15 cellular contexts compared by ENCODE assay signal in the genomic region with DNA sequence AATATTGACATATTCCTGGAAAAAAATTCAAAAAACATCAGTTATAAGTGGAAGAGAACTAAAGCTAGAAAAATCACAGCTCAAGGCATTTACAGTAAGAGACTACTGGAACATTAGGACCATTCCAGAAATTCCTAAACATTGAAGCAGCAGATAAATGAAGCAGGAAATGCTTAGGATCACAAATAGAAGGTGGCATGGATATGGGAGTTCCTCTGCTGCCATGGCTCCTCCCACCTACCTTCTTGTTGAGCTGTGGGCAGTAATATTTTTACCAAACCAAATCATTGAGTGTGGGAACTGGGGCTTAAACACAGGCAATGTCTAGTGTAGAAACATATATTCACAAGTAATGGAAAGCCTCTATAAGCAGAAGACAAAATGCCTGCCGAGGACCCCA.
"Had no signal": no experiment of that assay in that cellular context is flagged by ENCODE, and none has a peak within 500 bp of the region (broad histone marks: within the 10 kb centered on the region; RNA-seq: fewer than 3 reads in every experiment).

No MANE protein-coding gene starts in this region.

- H3K27me3 ChIP-seq: cardiac muscle cell, transverse colon had no signal

- H3K9ac ChIP-seq: parathyroid adenoma had no signal

- H2AFZ ChIP-seq: parathyroid adenoma had no signal

- H3K79me2 ChIP-seq: parathyroid adenoma had no signal

- H3K4me1 ChIP-seq: left ventricle myocardium inferior, parathyroid adenoma, transverse colon had no signal

- H3K27ac ChIP-seq: cardiac muscle cell, left ventricle myocardium inferior, parathyroid adenoma, transverse colon had no signal

- H3K36me3 ChIP-seq: cardiac muscle cell, left ventricle myocardium inferior, transverse colon had no signal

- DNase-seq: activated naive CD4-positive, alpha-beta T cell treated with Interleukin-2 at 50 U/mL for 16 hours; activated naive CD8-positive, alpha-beta T cell treated with anti-CD3 and anti-CD28 coated beads, Interleukin-2, amount 50 U/mL, for 24 hours; aorta; head of caudate nucleus; left ventricle myocardium inferior; naive thymus-derived CD8-positive, alpha-beta T cell; stimulated activated CD4-positive, alpha-beta T cell treated with anti-CD3 and anti-CD28 coated beads, Interleukin-2, amount 100 ng/mL, for 48 hours; stimulated activated naive B cell treated with anti-CD40 and anti-IgM and Interleukin-4, amounts not matched to agents 10 μg/mL and 1 μg/mL and 100 μg/mL, for 72 hours; T-helper 1 cell; T1000; transverse colon had no signal

- FAIRE-seq: colon, islet of Langerhans had no signal

- H3K4me3 ChIP-seq: cardiac muscle cell, left ventricle myocardium inferior, transverse colon had no signal

- H3K9me3 ChIP-seq: left ventricle myocardium inferior, transverse colon had no signal
